In genomic region chr4:117771647-117772337, GRCh38 we compare ENCODE assay signal across 13 cellular contexts.
DNase-seq lines count a peak whose midpoint lies in the region; ATAC-seq and TF ChIP-seq lines count a peak whose summit lies in the region.
"Had no signal": no experiment of that assay in that cellular context is flagged by ENCODE, and none has a peak within 500 bp of the region (broad histone marks: within the 10 kb centered on the region; RNA-seq: fewer than 3 reads in every experiment).

No MANE protein-coding gene starts in this region.

- POLR2A ChIA-PET in HCT116 (lab: Charles Lee) (no interaction called here), SK-N-SH (lab: Yijun Ruan, JAX) (no interaction called here)

- H3F3A ChIP-seq in SK-N-SH (replicated peaks; ENCODE audit: insufficient read depth) = no peaks in the 10 kb centered on the region

- no peaks in the 10 kb centered on the region for H3K9me3 ChIP-seq in HCT116 (ENCODE audit: control insufficient read depth in 1 of 2, insufficient read depth in 1 of 2, low read depth in 1 of 2, low read length in 2 of 2)
- H3K9me3 ChIP-seq in SK-N-SH = no peaks in the 10 kb centered on the region
- peaks cover 0 to 3% (median 0%) of the 10 kb centered on the region in 4 donors for H3K9me3 ChIP-seq in tibial nerve
- H3K9me3 ChIP-seq: Caco-2 had no signal

- peak; percentile 40 for TF ChIP-seq CTCF in 22Rv1 (IDR thresholded peaks at IDR 0.05)
- peak; percentile 3 to 38 (median 25); a peak in 3 of 6 replicates for TF ChIP-seq CTCF in HCT116 (IDR thresholded peaks at IDR 0.05 in 2 of 3, conservative IDR thresholded peaks at IDR 0.05 in 1 of 3; ENCODE audit: borderline replicate concordance in 1 of 3, insufficient read depth in 1 of 3, low read depth in 2 of 3, low read length in 2 of 3)
- 0 out of 2 replicates have a peak, but pooled peaks have one; percentile 11 for TF ChIP-seq CTCF in SK-N-SH (IDR thresholded peaks at IDR 0.05)
- TF ChIP-seq CTCF in tibial nerve (IDR thresholded peaks at IDR 0.05) = no peak

- ATAC-seq in HCT116 (peak; percentile 69), HG03196 (IDR thresholded peaks at IDR 0.05; ENCODE audit: unreplicated experiment) (no peak)
- ATAC-seq: esophagus mucosa, sciatic nerve had no signal

- H3K27me3 ChIP-seq in HCT116 (ENCODE audit: insufficient read depth, low read length) (no peaks in the 10 kb centered on the region), SK-N-SH (ENCODE audit: insufficient read depth) (no peaks in the 10 kb centered on the region), tibial nerve (no peaks in the 10 kb centered on the region)

- H4K20me1 ChIP-seq in HCT116 (ENCODE audit: insufficient read depth) = no peaks in the 10 kb centered on the region
- no peaks in the 10 kb centered on the region for H4K20me1 ChIP-seq in SK-N-SH (ENCODE audit: insufficient read depth)

- H3K9ac ChIP-seq in HCT116 (ENCODE audit: low read length) (no peak overlapping the region), SK-N-SH (no peak overlapping the region)

- H3K4me1 ChIP-seq in HCT116 (ENCODE audit: control insufficient read depth in 1 of 2, insufficient read depth in 2 of 2, low read length in 2 of 2) (no peaks in the 10 kb centered on the region), SK-N-SH (ENCODE audit: control insufficient read depth in 1 of 2, insufficient read depth in 2 of 2, low read depth in 1 of 2, low read length in 1 of 2) (no peaks in the 10 kb centered on the region), tibial nerve (no peaks in the 10 kb centered on the region)
- H3K4me1 ChIP-seq: Caco-2 had no signal

- H3K4me2 ChIP-seq in HCT116 (ENCODE audit: low read length) (no peak overlapping the region), SK-N-SH (no peak overlapping the region)

- H2AFZ ChIP-seq in HCT116 (ENCODE audit: low read depth, low read length, poor library complexity, severe bottlenecking) = no peak overlapping the region
- no peak overlapping the region for H2AFZ ChIP-seq in SK-N-SH (ENCODE audit: low read depth)

- peak; percentile 39; the same call in 1 of the 2 replicates for TF ChIP-seq RAD21 in HCT116 (IDR thresholded peaks at IDR 0.05; ENCODE audit: low read depth)
- TF ChIP-seq RAD21 in SK-N-SH (IDR thresholded peaks at IDR 0.05; ENCODE audit: low read length) = no peak

- TF ChIP-seq POLR2A in HCT116 (IDR thresholded peaks at IDR 0.05; ENCODE audit: borderline replicate concordance, extremely low read depth, insufficient read depth, insufficient read length) (no peak), tibial nerve (IDR thresholded peaks at IDR 0.05) (no peak)

- WGBS in SK-N-SH (ENCODE audit: low lambda C conversion rate) = 54% methylated on average over 4 of the region's 6 CpGs
- WGBS in tibial nerve, 2 donors = 70 to 81% methylated on average over 6 of the region's 6 CpGs

- H3K79me2 ChIP-seq in HCT116 (ENCODE audit: insufficient read depth, low read length) (no peaks in the 10 kb centered on the region), SK-N-SH (ENCODE audit: insufficient read depth) (no peaks in the 10 kb centered on the region)

- BruUV-seq in HCT116 (replicated peaks; lab: Mats Ljungman, UMichigan) = no TSS peak

- no peaks in the 10 kb centered on the region for H3K36me3 ChIP-seq in HCT116 (ENCODE audit: control insufficient read depth in 1 of 2, insufficient read depth in 2 of 2, low read length in 2 of 2)
- H3K36me3 ChIP-seq in SK-N-SH (replicated peaks in 1 of 2; ENCODE audit: control insufficient read depth in 1 of 2, insufficient read depth in 2 of 2, low read length in 1 of 2) = no peaks in the 10 kb centered on the region
- no peaks in the 10 kb centered on the region for H3K36me3 ChIP-seq in tibial nerve

- intact Hi-C loops in HCT116 (cut with micrococcal nuclease) = no loop called here

- CTCF ChIA-PET in HCT116 (lab: Charles Lee) = no interaction called here
- CTCF ChIA-PET in SK-N-SH (lab: Yijun Ruan, JAX) = interaction anchor here (0.6 to 1.1 kb wide), 2 partner anchors 13 to 271 kb away, joined by 3 to 5 read pairs; no protein-coding TSS in a partner anchor

- H3K4me3 ChIP-seq in HCT116 (replicated peaks in 1 of 2; ENCODE audit: low read depth in 1 of 2, low read length in 2 of 2) = no peak overlapping the region
- no peak overlapping the region for H3K4me3 ChIP-seq in SK-N-SH (ENCODE audit: low read depth in 2 of 2, low read length in 1 of 2)
- H3K4me3 ChIP-seq in tibial nerve = no peak overlapping the region

- H3K9me2 ChIP-seq in HCT116 (ENCODE audit: insufficient read depth) (no peaks in the 10 kb centered on the region), SK-N-SH (no peaks in the 10 kb centered on the region)

- RAD21 ChIA-PET in HCT116 (lab: Charles Lee; ENCODE audit: low non-redundant PET in 1 of 2, low total read pairs in 2 of 2, uncharacterized antibody in 2 of 2, unreplicated experiment in 2 of 2) = no interaction called here

- DNase-seq in HCT116 (ENCODE audit: low read depth, low spot score) (peak; percentile 7), SK-N-SH (no peak), iPS DF 4.7 (ENCODE audit: extremely low read depth, low spot score) (peak; percentile 28), tibial nerve (ENCODE audit: low spot score in 2 of 2) (no peak), NCI-H2227 (lab: John Stamatoyannopoulos, UW; ENCODE audit: unreplicated experiment) (no peak)
- DNase-seq in activated naive CD4-positive, alpha-beta T cell treated with Interleukin-2 at 50 U/mL for 16 hours = no peak
- DNase-seq: hypothalamus, OCI-M1 had no signal

- H3K27ac ChIP-seq in 22Rv1 = no peak overlapping the region
- no peak overlapping the region for H3K27ac ChIP-seq in HCT116 (ENCODE audit: low read depth, low read length)
- no peak overlapping the region for H3K27ac ChIP-seq in SK-N-SH (ENCODE audit: low read depth in 2 of 2, low read length in 1 of 2)
- H3K27ac ChIP-seq in tibial nerve = no peak overlapping the region

- TF ChIP-seq EP300 in SK-N-SH (IDR thresholded peaks at IDR 0.05; ENCODE audit: borderline replicate concordance in 1 of 2, low read depth in 1 of 2, low read length in 1 of 2) = no peak
- TF ChIP-seq EP300 in tibial nerve (IDR thresholded peaks at IDR 0.05) = no peak

TF ChIP-seq in HCT116, 20 proteins besides CTCF, POLR2A, EP300 and RAD21:
- TF ChIP-seq SP1 (IDR thresholded peaks at IDR 0.05; ENCODE audit: low read depth) (no peak), ATF3 (IDR thresholded peaks at IDR 0.05) (no peak), POLR2AphosphoS5 (IDR thresholded peaks at IDR 0.05; ENCODE audit: low read depth, low read length) (no peak), CBX3 (IDR thresholded peaks at IDR 0.05; ENCODE audit: low read depth) (no peak), EGR1 (IDR thresholded peaks at IDR 0.05; ENCODE audit: low read depth) (no peak)
TF ChIP-seq in HCT116: peak in this region for 0.

TF ChIP-seq in SK-N-SH, 30 proteins besides CTCF, POLR2A, EP300 and RAD21:
- TF ChIP-seq USF1 (IDR thresholded peaks at IDR 0.05; ENCODE audit: borderline replicate concordance, low read depth) (no peak), YY1 (IDR thresholded peaks at IDR 0.05; ENCODE audit: low read depth) (no peak), FOXM1 (IDR thresholded peaks at IDR 0.05; ENCODE audit: low read depth) (no peak), SIN3A (IDR thresholded peaks at IDR 0.05; ENCODE audit: borderline replicate concordance, low read depth, low read length) (no peak), RCOR1 (IDR thresholded peaks at IDR 0.05; ENCODE audit: low read length) (no peak), TAF1 (IDR thresholded peaks at IDR 0.05; ENCODE audit: borderline replicate concordance, low read depth, low read length) (no peak), MXI1 (IDR thresholded peaks at IDR 0.05; ENCODE audit: low read depth, low read length) (no peak), SMC3 (IDR thresholded peaks at IDR 0.05; ENCODE audit: low read depth, low read length) (no peak), IRF3 (IDR thresholded peaks at IDR 0.05; ENCODE audit: low read depth, low read length) (no peak)

Comparison
In these comparisons a context has a peak if more than half of its experiments do, and no peak if none do; other contexts are left out.
1. CTCF ChIP-seq: peak in 22Rv1 (single experiment), HCT116 (3 of 3) and SK-N-SH (single experiment); none in tibial nerve (0 of 5).
2. DNase-seq: peak in HCT116 (single experiment) and iPS DF 4.7 (single experiment); none in SK-N-SH (single experiment), tibial nerve (0 of 2), NCI-H2227 (single experiment) and activated naive CD4-positive, alpha-beta T cell treated with Interleukin-2 at 50 U/mL for 16 hours (single experiment).